ENCODE assay signal across 8 cellular contexts in the genomic region with DNA sequence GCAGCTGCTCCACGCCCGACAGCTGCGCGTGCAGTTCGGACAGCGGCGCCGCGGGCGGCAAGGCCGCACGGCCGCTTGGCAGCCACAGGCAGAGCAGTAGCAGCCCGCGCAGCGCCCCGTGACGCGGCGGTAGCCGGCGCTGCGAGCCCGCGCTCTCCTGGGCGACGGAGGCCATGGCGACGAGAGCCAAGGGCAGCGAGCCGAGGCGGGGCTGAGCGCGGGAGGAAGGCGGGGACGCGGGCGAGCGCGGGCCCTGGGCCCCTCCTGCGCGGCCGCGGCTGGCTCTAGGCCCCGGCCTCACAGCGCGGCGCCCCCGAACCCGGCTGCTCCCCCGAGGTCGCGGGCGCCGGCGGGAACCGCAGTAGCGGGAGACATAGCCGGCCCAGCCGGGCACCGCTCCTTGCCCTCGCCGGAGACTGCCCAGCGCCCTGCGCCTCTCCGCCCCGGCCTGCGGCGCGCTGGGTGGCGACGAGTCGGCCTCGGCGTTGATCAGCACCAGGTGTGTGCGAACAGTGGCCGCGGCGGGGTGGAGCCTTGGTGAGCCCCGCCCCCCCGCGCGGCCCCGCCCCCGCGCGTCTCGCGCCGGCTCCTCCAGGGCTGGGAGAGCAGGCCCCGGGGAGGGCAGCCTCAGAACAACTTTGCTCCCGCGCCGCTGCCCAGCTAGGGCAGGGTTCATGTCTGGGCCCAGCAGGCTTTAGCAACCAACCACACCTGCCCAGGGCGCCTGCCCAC. TPM values are rescaled to one million over a fixed set of nuclear protein-coding genes. Genes with fewer than 3 reads are reported as not detected.
DNase-seq lines count a peak whose midpoint lies in the region; ATAC-seq, FAIRE-seq and TF ChIP-seq lines count a peak whose summit lies in the region.

A gene with protein sequence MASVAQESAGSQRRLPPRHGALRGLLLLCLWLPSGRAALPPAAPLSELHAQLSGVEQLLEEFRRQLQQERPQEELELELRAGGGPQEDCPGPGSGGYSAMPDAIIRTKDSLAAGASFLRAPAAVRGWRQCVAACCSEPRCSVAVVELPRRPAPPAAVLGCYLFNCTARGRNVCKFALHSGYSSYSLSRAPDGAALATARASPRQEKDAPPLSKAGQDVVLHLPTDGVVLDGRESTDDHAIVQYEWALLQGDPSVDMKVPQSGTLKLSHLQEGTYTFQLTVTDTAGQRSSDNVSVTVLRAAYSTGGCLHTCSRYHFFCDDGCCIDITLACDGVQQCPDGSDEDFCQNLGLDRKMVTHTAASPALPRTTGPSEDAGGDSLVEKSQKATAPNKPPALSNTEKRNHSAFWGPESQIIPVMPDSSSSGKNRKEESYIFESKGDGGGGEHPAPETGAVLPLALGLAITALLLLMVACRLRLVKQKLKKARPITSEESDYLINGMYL (minus strand): TSS at position 514 of the 732 bp plus-strand sequence. CDS start 339 bp downstream, at position 175.

- TF ChIP-seq CTCF in ascending aorta (IDR thresholded peaks at IDR 0.05) (no peak), right atrium auricular region (IDR thresholded peaks at IDR 0.05) (no peak)

- H3K36me3 ChIP-seq in ascending aorta (no peaks in the 10 kb centered on the region), right atrium auricular region (no peaks in the 10 kb centered on the region), urinary bladder (ENCODE audit: insufficient read depth) (no peaks in the 10 kb centered on the region)

- TF ChIP-seq POLR2A in GM12891 (IDR thresholded peaks at IDR 0.05; ENCODE audit: low read depth, low read length), result no peak

- no peaks in the 10 kb centered on the region for H3K27me3 ChIP-seq in ascending aorta
- no peaks in the 10 kb centered on the region for H3K27me3 ChIP-seq in right atrium auricular region

- intact Hi-C loops in ascending aorta (cut with DNase I), result loop anchor here (2.0 kb wide), 2 partner anchors 33 to 113 kb away; no protein-coding TSS in a partner anchor

- peak; percentile 89 for ATAC-seq in HG02852 (IDR thresholded peaks at IDR 0.05; ENCODE audit: unreplicated experiment)

- peak; percentile 9 for FAIRE-seq in GM12891 (lab: Jason Lieb, UNC)

- under 1% methylated on average over 95 of the region's 95 CpGs for WGBS in urinary bladder

- H3K4me1 ChIP-seq in ascending aorta, result peaks cover 5 to 9% of the 10 kb centered on the region in 2 donors
- H3K4me1 ChIP-seq in right atrium auricular region, result peaks cover 0 to 14% of the 10 kb centered on the region in 2 donors
- H3K4me1 ChIP-seq in urinary bladder (ENCODE audit: insufficient read depth), result peaks cover 2% of the 10 kb centered on the region

- H3K9me3 ChIP-seq in ascending aorta (no peaks in the 10 kb centered on the region), right atrium auricular region (no peaks in the 10 kb centered on the region)

- H3K4me3 ChIP-seq in ascending aorta, result peak within 1 kb of the TSS; percentile 68 to 74
- peak within 1 kb of the TSS; percentile 65 to 77 for H3K4me3 ChIP-seq in right atrium auricular region
- H3K4me3 ChIP-seq in urinary bladder (ENCODE audit: low read depth, low read length), result peak within 1 kb of the TSS; percentile 89

- peak within 1 kb of the TSS; percentile 90 to 98 for H3K27ac ChIP-seq in ascending aorta
- H3K27ac ChIP-seq in right atrium auricular region, result peak within 1 kb of the TSS; percentile 90 to 94
- H3K27ac ChIP-seq in urinary bladder (ENCODE audit: low read depth), result peak within 1 kb of the TSS; percentile 97

- DNase-seq in GM12891 (ENCODE audit: insufficient read length, low spot score) (peak; percentile 88), NCI-H146 treated with DMSO at 0.1 percent for 48 hours (lab: John Stamatoyannopoulos, UW; ENCODE audit: unreplicated experiment) (peak; percentile 90), T-helper 22 cell (ENCODE audit: low read depth) (peak; percentile 64), ascending aorta (ENCODE audit: low spot score in 2 of 2) (peak; percentile 47 to 91), right atrium auricular region (ENCODE audit: low spot score) (peak; percentile 91), pulmonary artery endothelial cell (ENCODE audit: low read depth, low spot score) (no peak)

TF ChIP-seq in GM12891, 5 proteins besides CTCF, POLR2A, EP300 and RAD21:
- no peak for TF ChIP-seq POU2F2 (IDR thresholded peaks at IDR 0.05; ENCODE audit: low read depth, low read length)
- no peak for TF ChIP-seq SPI1 (IDR thresholded peaks at IDR 0.05; ENCODE audit: low read depth, low read length)
- TF ChIP-seq POLR2AphosphoS5 (IDR thresholded peaks at IDR 0.05; ENCODE audit: low read depth, low read length), result no peak
- no peak for TF ChIP-seq TAF1 (IDR thresholded peaks at IDR 0.05; ENCODE audit: low read depth, low read length)
- TF ChIP-seq PAX5 (IDR thresholded peaks at IDR 0.05; ENCODE audit: insufficient read depth, low read length, severe bottlenecking), result no peak

RNA-seq across cellular contexts. Expression of the gene that starts here (rescaled TPM):
- 0.10 TPM for polyA plus RNA-seq in GM12891 (2012; ENCODE audit: low read depth, missing spikeins)
- total RNA-seq in ascending aorta, result 39.1 TPM
- 10 to 100 TPM; 17.0 to 25.7 TPM for total RNA-seq in right atrium auricular region
- 20.1 and 30.6 TPM in 2 replicates for total RNA-seq in pulmonary artery endothelial cell
- total RNA-seq in urinary bladder, result 50.2 TPM
- 26.6 TPM for polyA plus RNA-seq in urinary bladder
